Comparison of ENCODE assay signal across 8 cellular contexts in the genomic region with DNA sequence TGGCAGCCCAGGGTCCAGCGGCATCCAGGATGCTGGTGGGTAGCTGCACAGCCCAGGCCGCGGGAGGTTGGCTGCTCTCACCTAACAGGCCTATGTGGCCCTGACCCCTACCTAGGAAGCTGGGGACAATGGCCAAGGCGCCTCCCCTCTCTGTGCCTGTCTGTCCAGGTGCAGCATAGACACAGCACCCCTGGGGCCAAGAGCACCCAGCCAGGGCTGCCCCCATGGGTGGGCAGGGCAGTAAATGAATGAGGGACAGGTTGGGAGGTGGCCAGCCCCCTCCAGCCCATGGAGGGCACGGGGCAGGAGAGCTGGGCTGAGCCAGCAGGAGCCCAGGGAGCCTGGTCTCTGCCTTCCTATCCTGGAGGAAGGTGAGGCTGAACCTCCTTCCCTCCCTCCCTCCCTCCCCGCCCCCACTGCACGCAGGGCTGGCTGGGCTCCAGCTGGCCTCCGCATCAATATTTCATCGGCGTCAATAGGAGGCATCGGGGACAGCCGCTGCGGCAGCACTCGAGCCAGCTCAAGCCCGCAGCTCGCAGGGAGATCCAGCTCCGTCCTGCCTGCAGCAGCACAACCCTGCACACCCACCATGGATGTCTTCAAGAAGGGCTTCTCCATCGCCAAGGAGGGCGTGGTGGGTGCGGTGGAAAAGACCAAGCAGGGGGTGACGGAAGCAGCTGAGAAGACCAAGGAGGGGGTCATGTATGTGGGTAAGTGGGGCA. TPM values are rescaled to one million over a fixed set of nuclear protein-coding genes. Genes with fewer than 3 reads are reported as not detected.
DNase-seq lines count a peak whose midpoint lies in the region; ATAC-seq and TF ChIP-seq lines count a peak whose summit lies in the region.

A gene (plus strand): TSS at position 491 of the 722 bp plus-strand sequence. CDS start 99 bp downstream, at position 590.

- 22 to 31% (median 30%) methylated on average over 16 to 21 of the region's 21 CpGs for WGBS in ovary, 3 donors

- ATAC-seq in CD4-positive, CD25-positive, alpha-beta regulatory T cell (ENCODE audit: low read depth in 2 of 2) = no peak
- ATAC-seq in PC-3 = no peak
- no peak for ATAC-seq in GM21515 (IDR thresholded peaks at IDR 0.05; ENCODE audit: unreplicated experiment)
- ATAC-seq in naive thymus-derived CD8-positive, alpha-beta T cell = no peak

- no peaks in the 10 kb centered on the region for H3F3A ChIP-seq in PC-3 (ENCODE audit: low read length, unreplicated experiment)

- peaks cover 6% of the 10 kb centered on the region for H3K4me1 ChIP-seq in CD4-positive, CD25-positive, alpha-beta regulatory T cell (ENCODE audit: control insufficient read depth, insufficient read depth, low read length, poor library complexity, severe bottlenecking)
- H3K4me1 ChIP-seq in PC-3 (ENCODE audit: insufficient read depth, low read length) (peaks cover 33% of the 10 kb centered on the region), ovary (ENCODE audit: insufficient read depth) (peaks cover 42% of the 10 kb centered on the region)

- H4K20me1 ChIP-seq in PC-3 (ENCODE audit: low read length) = no peaks in the 10 kb centered on the region

- no peak for TF ChIP-seq EP300 in ovary (IDR thresholded peaks at IDR 0.05)

- H3K9me3 Mint-ChIP-seq in CD4-positive, CD25-positive, alpha-beta regulatory T cell = peaks cover 0 to 2% (median 0%) of the 10 kb centered on the region in 7 donors
- peaks cover 0 to 8% (median 0%) of the 10 kb centered on the region in 9 donors for H3K9me3 Mint-ChIP-seq in naive thymus-derived CD8-positive, alpha-beta T cell

- H3K9ac ChIP-seq in PC-3 (ENCODE audit: low read length) = no peak within 1 kb of the TSS

- no peaks in the 10 kb centered on the region for H3K9me3 ChIP-seq in CD4-positive, CD25-positive, alpha-beta regulatory T cell (ENCODE audit: control insufficient read depth in 2 of 2, low read length in 2 of 2)
- H3K9me3 ChIP-seq in PC-3 (ENCODE audit: low read length) (no peaks in the 10 kb centered on the region), ovary (no peaks in the 10 kb centered on the region)

- H3K27ac Mint-ChIP-seq in CD4-positive, CD25-positive, alpha-beta regulatory T cell = peak within 1 kb of the TSS in 2 of 3 donors; percentile 48 to 51
- peak within 1 kb of the TSS in 3 of 10 donors; percentile 18 to 65 (median 52) for H3K27ac Mint-ChIP-seq in naive thymus-derived CD8-positive, alpha-beta T cell

- BruUV-seq in PC-3 (replicated peaks; lab: Mats Ljungman, UMichigan) = no TSS peak

- peak within 1 kb of the TSS; percentile 57 for H3K4me2 ChIP-seq in PC-3 (ENCODE audit: low read length)

- CTCF ChIA-PET in PC-3 (lab: Charles Lee) = no interaction called here

- 0 out of 2 replicates have a peak within 1 kb of the TSS, but pooled peaks have one; percentile 42 for H2AFZ ChIP-seq in PC-3 (ENCODE audit: low read length)

- POLR2A ChIA-PET in PC-3 (lab: Charles Lee; ENCODE audit: unreplicated experiment) = no interaction called here
- POLR2A ChIA-PET in naive thymus-derived CD8-positive, alpha-beta T cell (lab: Charles Lee) = interaction anchor here (1.4 kb wide), 1 partner anchor 8 kb away, joined by 6 read pairs; no protein-coding TSS in a partner anchor

- intact Hi-C loops in PC-3 (cut with micrococcal nuclease) (no loop called here), ovary (cut with DNase I) (no loop called here)

- peaks cover 0 to 20% (median 7%) of the 10 kb centered on the region in 4 donors for H3K4me1 Mint-ChIP-seq in CD4-positive, CD25-positive, alpha-beta regulatory T cell
- H3K4me1 Mint-ChIP-seq in naive thymus-derived CD8-positive, alpha-beta T cell = peaks cover 0 to 6% (median under 1%) of the 10 kb centered on the region in 4 donors

- H3K27me3 Mint-ChIP-seq in CD4-positive, CD25-positive, alpha-beta regulatory T cell = no peaks in the 10 kb centered on the region
- H3K27me3 Mint-ChIP-seq in naive thymus-derived CD8-positive, alpha-beta T cell = no peaks in the 10 kb centered on the region

- no peak within 1 kb of the TSS for H3K27ac ChIP-seq in CD4-positive, CD25-positive, alpha-beta regulatory T cell (ENCODE audit: insufficient read depth, low read length, poor library complexity, severe bottlenecking)
- H3K27ac ChIP-seq in PC-3 (ENCODE audit: low read length) = peak within 1 kb of the TSS; percentile 39; the same call in 1 of the 2 replicates
- peak within 1 kb of the TSS; percentile 31 to 89 for H3K27ac ChIP-seq in ovary

- H3K36me3 Mint-ChIP-seq in CD4-positive, CD25-positive, alpha-beta regulatory T cell = no peaks in the 10 kb centered on the region
- no peaks in the 10 kb centered on the region for H3K36me3 Mint-ChIP-seq in naive thymus-derived CD8-positive, alpha-beta T cell

- no peaks in the 10 kb centered on the region for H3K9me2 ChIP-seq in PC-3 (replicated peaks; ENCODE audit: low read length)

- TF ChIP-seq CTCF in PC-3 (conservative IDR thresholded peaks at IDR 0.05; ENCODE audit: low read depth, low read length) (no peak), fibroblast of mammary gland (conservative IDR thresholded peaks at IDR 0.05; ENCODE audit: control insufficient read depth, insufficient read depth, low read depth, low read length) (no peak), ovary (IDR thresholded peaks at IDR 0.05) (no peak)

- no peaks in the 10 kb centered on the region for H3K79me2 ChIP-seq in PC-3 (ENCODE audit: low read length)

- no peak within 1 kb of the TSS for H3K4me3 ChIP-seq in CD4-positive, CD25-positive, alpha-beta regulatory T cell (ENCODE audit: low read depth, low read length)
- no peak within 1 kb of the TSS for H3K4me3 ChIP-seq in PC-3 (ENCODE audit: low read length)
- peak within 1 kb of the TSS; percentile 4 for H3K4me3 ChIP-seq in fibroblast of mammary gland (ENCODE audit: control insufficient read depth, low read depth, low read length)
- H3K4me3 ChIP-seq in ovary = peak within 1 kb of the TSS; percentile 20

- no peaks in the 10 kb centered on the region for H3K36me3 ChIP-seq in CD4-positive, CD25-positive, alpha-beta regulatory T cell (ENCODE audit: control insufficient read depth, insufficient read depth, low read length)
- H3K36me3 ChIP-seq in PC-3 (ENCODE audit: low read depth, low read length) = no peaks in the 10 kb centered on the region
- H3K36me3 ChIP-seq in ovary = no peaks in the 10 kb centered on the region

- no peak for DNase-seq in CD4-positive, CD25-positive, alpha-beta regulatory T cell
- DNase-seq in PC-3 (no peak), fibroblast of mammary gland (ENCODE audit: low read depth) (peak; percentile 25), ovary (peak; percentile 69 to 76 (median 74)), inferior parietal cortex (ENCODE audit: extremely low spot score) (no peak)
- DNase-seq in stimulated activated CD4-positive, alpha-beta T cell treated with anti-CD3 and anti-CD28 coated beads, Interleukin-12 subunit alpha, Interleukin-12 subunit beta, amount 100 ng/mL, for 4 hours = no peak
- DNase-seq in naive thymus-derived CD8-positive, alpha-beta T cell = no peak

- no peak for TF ChIP-seq POLR2A in ovary (IDR thresholded peaks at IDR 0.05)

- no peaks in the 10 kb centered on the region for H3K27me3 ChIP-seq in CD4-positive, CD25-positive, alpha-beta regulatory T cell (ENCODE audit: control insufficient read depth, insufficient read depth, low read length)
- H3K27me3 ChIP-seq in PC-3 (ENCODE audit: low read length) (no peaks in the 10 kb centered on the region), ovary (no peaks in the 10 kb centered on the region)

- peak within 1 kb of the TSS in 1 of 4 donors; percentile 21 for H3K4me3 Mint-ChIP-seq in CD4-positive, CD25-positive, alpha-beta regulatory T cell
- no peak within 1 kb of the TSS for H3K4me3 Mint-ChIP-seq in naive thymus-derived CD8-positive, alpha-beta T cell

RNA-seq across cellular contexts. Expression of the gene that starts here (rescaled TPM):
- not detected for total RNA-seq in CD4-positive, CD25-positive, alpha-beta regulatory T cell
- not detected for polyA plus RNA-seq in CD4-positive, CD25-positive, alpha-beta regulatory T cell
- total RNA-seq in PC-3 (2014; rRNA removed) (0.86 and 2.7 TPM in 2 replicates), ovary (10 to 100 TPM; 15.4 to 76.1 (median 43.6) TPM)
- 10 to 100 TPM; 13.7 to 41.9 TPM for polyA plus RNA-seq in ovary
- total RNA-seq in naive thymus-derived CD8-positive, alpha-beta T cell = under 1 TPM in 1 of 2 experiments, not detected in 1; 0.58 TPM
- not detected for polyA plus RNA-seq in naive thymus-derived CD8-positive, alpha-beta T cell

Comparison
In these comparisons a context has a peak if more than half of its experiments do, and no peak if none do; other contexts are left out.
1. RNA of the gene that starts here (polyA plus RNA-seq): 13.7 to 41.9 TPM in ovary; not detected in CD4-positive, CD25-positive, alpha-beta regulatory T cell and not detected in naive thymus-derived CD8-positive, alpha-beta T cell; every median in the first group is over 10 times any median in the second.
2. DNase-seq: peak in fibroblast of mammary gland (single experiment) and ovary (5 of 5); none in CD4-positive, CD25-positive, alpha-beta regulatory T cell (0 of 3), PC-3 (single experiment), stimulated activated CD4-positive, alpha-beta T cell treated with anti-CD3 and anti-CD28 coated beads, Interleukin-12 subunit alpha, Interleukin-12 subunit beta, amount 100 ng/mL, for 4 hours (single experiment), naive thymus-derived CD8-positive, alpha-beta T cell (0 of 10) and inferior parietal cortex (single experiment).
3. H3K4me3 ChIP-seq: peak in fibroblast of mammary gland (single experiment) and ovary (single experiment); none in CD4-positive, CD25-positive, alpha-beta regulatory T cell (single experiment) and PC-3 (single experiment).